8 cellular contexts compared by ENCODE assay signal in the genomic region with DNA sequence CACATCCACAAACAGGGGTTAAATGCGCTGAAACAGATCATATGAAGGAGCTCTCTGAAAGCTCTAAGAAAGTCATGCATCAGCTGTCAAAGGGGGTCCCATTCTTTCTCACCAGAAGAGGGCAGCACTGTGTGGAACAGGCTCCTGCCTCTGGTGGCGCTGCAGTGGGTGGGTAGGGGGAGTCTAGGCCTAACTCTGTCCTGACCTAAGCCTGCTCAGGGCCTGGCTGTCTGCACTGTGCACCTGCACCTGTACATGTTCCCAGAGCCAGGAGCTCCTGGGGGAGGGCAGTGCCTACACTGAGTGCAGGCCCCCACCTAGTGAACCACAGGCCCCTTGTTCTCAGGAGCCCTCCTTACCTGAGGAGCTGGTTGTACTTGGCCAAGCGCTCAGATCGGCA. TPM values are rescaled to one million over a fixed set of nuclear protein-coding genes. Genes with fewer than 3 reads are reported as not detected.
DNase-seq lines count a peak whose midpoint lies in the region; ATAC-seq and TF ChIP-seq lines count a peak whose summit lies in the region.

No MANE protein-coding gene starts in this region.

- H3K4me3 ChIP-seq in heart left ventricle (no peak overlapping the region), SK-N-MC (no peak overlapping the region)

- TF ChIP-seq CTCF in heart left ventricle (IDR thresholded peaks at IDR 0.05) (peak in 11 of 12 donors; percentile 14 to 59 (median 44)), neural crest cell (conservative IDR thresholded peaks at IDR 0.05) (peak; percentile 69)

- no peaks in the 10 kb centered on the region for H3K27me3 ChIP-seq in heart left ventricle

- H3K9me3 ChIP-seq in heart left ventricle (no peaks in the 10 kb centered on the region), SK-N-MC (ENCODE audit: low read depth, low read length) (no peaks in the 10 kb centered on the region)

- no peak overlapping the region for H3K4me3 Mint-ChIP-seq in central memory CD8-positive, alpha-beta T cell
- no peak overlapping the region for H3K4me3 Mint-ChIP-seq in neural crest cell

- no peak for TF ChIP-seq POLR2A in heart left ventricle (IDR thresholded peaks at IDR 0.05)

- H3K36me3 ChIP-seq in heart left ventricle (peaks cover 18 to 99% (median 84%) of the 10 kb centered on the region in 9 donors), SK-N-MC (ENCODE audit: insufficient read depth, low read length) (peaks cover 95% of the 10 kb centered on the region)

- no peaks in the 10 kb centered on the region for H3K9me3 Mint-ChIP-seq in central memory CD8-positive, alpha-beta T cell
- no peaks in the 10 kb centered on the region for H3K9me3 Mint-ChIP-seq in neural crest cell

- H3K27ac ChIP-seq in heart left ventricle (no peak overlapping the region), SK-N-MC (peak overlapping the region; percentile 46)

- no peaks in the 10 kb centered on the region for H3K27me3 Mint-ChIP-seq in central memory CD8-positive, alpha-beta T cell
- H3K27me3 Mint-ChIP-seq in neural crest cell (ENCODE audit: low read depth), result no peaks in the 10 kb centered on the region

- peaks cover 76% of the 10 kb centered on the region for H3K36me3 Mint-ChIP-seq in central memory CD8-positive, alpha-beta T cell (ENCODE audit: insufficient read depth)
- peaks cover 34% of the 10 kb centered on the region for H3K36me3 Mint-ChIP-seq in neural crest cell (ENCODE audit: low read depth)

- intact Hi-C loops in heart left ventricle (cut with DNase I), result loop anchor here in 1 of 10 donors (5.0 kb wide), 1 partner anchor 125 kb away; no protein-coding TSS in a partner anchor
- intact Hi-C loops in cardiac septum (cut with DNase I), result no loop called here

- peaks cover 20% of the 10 kb centered on the region for H3K4me1 Mint-ChIP-seq in central memory CD8-positive, alpha-beta T cell
- peaks cover 24% of the 10 kb centered on the region for H3K4me1 Mint-ChIP-seq in neural crest cell

- no peak overlapping the region for H3K27ac Mint-ChIP-seq in central memory CD8-positive, alpha-beta T cell (ENCODE audit: low read depth)
- no peak overlapping the region for H3K27ac Mint-ChIP-seq in neural crest cell (ENCODE audit: unreplicated experiment)

- peak in 2 of 4 donors; percentile 4 to 14 for ATAC-seq in heart left ventricle
- ATAC-seq in central memory CD8-positive, alpha-beta T cell (replicated peaks; ENCODE audit: extremely low read depth, poor library complexity, severe bottlenecking), result peak; percentile 36
- no peak for ATAC-seq in HG02678 (IDR thresholded peaks at IDR 0.05; ENCODE audit: unreplicated experiment)

- H3K4me1 ChIP-seq in heart left ventricle, result peaks cover 0 to 28% (median 18%) of the 10 kb centered on the region in 12 donors

- H3K9ac ChIP-seq in SK-N-MC (ENCODE audit: insufficient read length), result no peak overlapping the region

- DNase-seq in heart left ventricle (no peak), cardiac septum (ENCODE audit: low spot score) (no peak), SK-N-MC (ENCODE audit: low read depth, low spot score) (no peak), neural crest cell (ENCODE audit: low read depth, low spot score) (peak; percentile 60), NCI-H187 (lab: John Stamatoyannopoulos, UW) (no peak), NCI-H446 treated with DMSO at 0.1 percent for 48 hours (lab: John Stamatoyannopoulos, UW) (no peak)
- no peak for DNase-seq in central memory CD8-positive, alpha-beta T cell (ENCODE audit: low spot score in 2 of 2)

- 76 to 88% (median 85%) methylated on average over 2 to 4 of the region's 4 CpGs for WGBS in heart left ventricle, 4 donors

RNA-seq across cellular contexts. Expression of a gene that starts 16.0 kb away (rescaled TPM):
- total RNA-seq in heart left ventricle (100 to 1,000 TPM in 8 of 9 donors, 10 to 100 TPM in 1; 92.2 to 557 (median 174) TPM), cardiac septum (166 TPM), neural crest cell (1,269 and 1,339 TPM in 2 replicates)
- polyA plus RNA-seq in heart left ventricle, result 100 to 1,000 TPM in 1 of 2 donors, 10 to 100 TPM in 1; 71.1 to 547 TPM

RNA-seq across cellular contexts. Expression of a gene that starts 45.1 kb away (rescaled TPM):
- total RNA-seq in heart left ventricle, result 100 to 1,000 TPM in 8 of 9 donors, 10 to 100 TPM in 1; 65.9 to 236 (median 135) TPM
- 100 to 1,000 TPM in 1 of 2 donors, 10 to 100 TPM in 1; 53.5 to 120 TPM for polyA plus RNA-seq in heart left ventricle
- total RNA-seq in cardiac septum, result 102 TPM
- total RNA-seq in neural crest cell, result 107 and 122 TPM in 2 replicates
